Comparison of ENCODE assay signal across 13 cellular contexts in the genomic region with DNA sequence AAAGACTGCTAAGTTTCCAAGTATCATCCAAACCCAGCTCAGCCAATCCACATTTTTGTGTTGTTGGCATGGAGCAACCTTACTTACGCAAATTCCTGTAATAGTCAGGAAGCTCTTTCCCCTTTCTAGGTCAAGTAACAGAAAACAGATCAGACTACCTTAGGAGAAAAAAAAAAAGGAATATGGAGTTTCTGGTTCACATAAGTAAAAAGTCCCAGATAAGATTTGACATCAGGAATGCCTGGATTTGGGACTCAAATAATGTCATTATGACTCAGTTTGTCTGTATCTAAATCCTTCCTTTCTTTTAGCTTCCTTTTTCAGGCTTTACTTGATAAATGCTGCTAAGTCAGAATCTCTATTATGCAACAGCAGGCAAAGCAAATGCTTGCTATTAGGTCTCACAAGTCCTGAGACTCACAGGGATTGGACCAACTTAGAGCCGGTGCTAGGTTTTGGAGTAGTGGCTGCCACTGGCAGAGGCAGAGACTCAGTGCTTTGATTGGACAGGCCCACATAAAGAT. TPM values are rescaled to one million over a fixed set of nuclear protein-coding genes. Genes with fewer than 3 reads are reported as not detected.
DNase-seq lines count a peak whose midpoint lies in the region; ATAC-seq, FAIRE-seq and TF ChIP-seq lines count a peak whose summit lies in the region.
"Had no signal": no experiment of that assay in that cellular context is flagged by ENCODE, and none has a peak within 500 bp of the region (broad histone marks: within the 10 kb centered on the region; RNA-seq: fewer than 3 reads in every experiment).

No MANE protein-coding gene starts in this region.

- no peaks in the 10 kb centered on the region for H3K9me3 Mint-ChIP-seq in CD8-positive, alpha-beta memory T cell

- intact Hi-C loops in adrenal gland (cut with DNase I) = no loop called here
- intact Hi-C loops in heart right ventricle (cut with DNase I) = no loop called here
- intact Hi-C loops in sigmoid colon (cut with DNase I) = no loop called here

- ATAC-seq in heart right ventricle = peak; percentile 39 to 80 (median 72)

- no peak overlapping the region for H3K27ac ChIP-seq in CD8-positive, alpha-beta memory T cell (ENCODE audit: low read depth, low read length)
- H3K27ac ChIP-seq in adrenal gland (peak overlapping the region; percentile 73 to 96 (median 84)), heart right ventricle (peak overlapping the region; percentile 26 to 85 (median 62)), sigmoid colon (peak overlapping the region; percentile 38 to 66 (median 56))

- WGBS in adrenal gland, 4 donors = 0 to 11% (median 10%) methylated on average over 2 of the region's 2 CpGs
- WGBS in heart right ventricle, 2 donors = 51 to 60% methylated on average over 2 of the region's 2 CpGs
- 86 to 94% methylated on average over 2 of the region's 2 CpGs for WGBS in sigmoid colon, 2 donors

- POLR2A ChIA-PET in CD8-positive, alpha-beta memory T cell (lab: Charles Lee) = interaction anchor here (3.0 kb wide), 1 partner anchor 44 kb away, joined by 27 read pairs; a partner anchor contains a TSS

- TF ChIP-seq CTCF in adrenal gland (IDR thresholded peaks at IDR 0.05) (no peak), heart right ventricle (IDR thresholded peaks at IDR 0.05) (no peak), sigmoid colon (IDR thresholded peaks at IDR 0.05) (no peak)

- peak in 1 of 2 donors; percentile 26 for TF ChIP-seq POLR2A in adrenal gland (IDR thresholded peaks at IDR 0.05)
- TF ChIP-seq POLR2A in sigmoid colon (IDR thresholded peaks at IDR 0.05) = no peak
- TF ChIP-seq POLR2A in GM12892 (IDR thresholded peaks at IDR 0.05; ENCODE audit: low read depth, low read length) = no peak

- peak in 1 of 4 donors; percentile 10 for TF ChIP-seq EP300 in sigmoid colon (IDR thresholded peaks at IDR 0.05)

- H3K4me3 Mint-ChIP-seq in CD8-positive, alpha-beta memory T cell = peak overlapping the region in 2 of 7 donors; percentile 44 to 73

- H3K9me3 ChIP-seq in CD8-positive, alpha-beta memory T cell (ENCODE audit: low read length) = no peaks in the 10 kb centered on the region
- H3K9me3 ChIP-seq in adrenal gland (replicated peaks in 1 of 3) = no peaks in the 10 kb centered on the region
- peaks cover 0 to 4% (median 0%) of the 10 kb centered on the region in 11 donors for H3K9me3 ChIP-seq in heart right ventricle
- no peaks in the 10 kb centered on the region for H3K9me3 ChIP-seq in sigmoid colon

- peak overlapping the region; percentile 24 to 94 (median 72) for H3K27ac Mint-ChIP-seq in CD8-positive, alpha-beta memory T cell

- H3K36me3 ChIP-seq in CD8-positive, alpha-beta memory T cell (ENCODE audit: insufficient read depth, low read length) = no peaks in the 10 kb centered on the region
- no peaks in the 10 kb centered on the region for H3K36me3 ChIP-seq in adrenal gland (replicated peaks in 1 of 2)
- no peaks in the 10 kb centered on the region for H3K36me3 ChIP-seq in heart right ventricle
- H3K36me3 ChIP-seq in sigmoid colon = no peaks in the 10 kb centered on the region

- peaks cover 2 to 8% (median 3%) of the 10 kb centered on the region in 3 donors for H3K36me3 Mint-ChIP-seq in CD8-positive, alpha-beta memory T cell

- H3K4me3 ChIP-seq in CD8-positive, alpha-beta memory T cell (ENCODE audit: low read length) = no peak overlapping the region
- H3K4me3 ChIP-seq in adrenal gland (peak overlapping the region in 1 of 4 donors; percentile 23), heart right ventricle (no peak overlapping the region), sigmoid colon (no peak overlapping the region)

- H3K4me1 Mint-ChIP-seq in CD8-positive, alpha-beta memory T cell = peaks cover 51 to 84% (median 79%) of the 10 kb centered on the region in 3 donors

- FAIRE-seq in GM12892 (lab: Jason Lieb, UNC) (no peak), frontal cortex (lab: Jason Lieb, UNC) (no peak)
- FAIRE-seq: islet of Langerhans had no signal

- no peak for DNase-seq in CD8-positive, alpha-beta memory T cell
- DNase-seq in adrenal gland (peak in 6 of 7 donors; percentile 71 to 85 (median 78)), heart right ventricle (no peak), sigmoid colon (peak; percentile 72), GM12892 (ENCODE audit: insufficient read length) (no peak), frontal cortex (ENCODE audit: low spot score in 2 of 2) (no peak), SW 1271 (lab: John Stamatoyannopoulos, UW) (no peak), NCI-H1105 (lab: John Stamatoyannopoulos, UW) (no peak)
- DNase-seq: activated CD4-positive, alpha-beta T cell treated with anti-CD3 and anti-CD28 coated beads for 48 hours; amygdala; DMS53; stimulated activated CD4-positive, alpha-beta T cell treated with anti-CD3 and anti-CD28 coated beads, Interleukin-4, amount 100 ng/mL, for 1 hour had no signal

- no peaks in the 10 kb centered on the region for H3K27me3 ChIP-seq in CD8-positive, alpha-beta memory T cell (ENCODE audit: insufficient read depth, low read length, poor library complexity, severe bottlenecking)
- no peaks in the 10 kb centered on the region for H3K27me3 ChIP-seq in adrenal gland
- H3K27me3 ChIP-seq in heart right ventricle = no peaks in the 10 kb centered on the region
- H3K27me3 ChIP-seq in sigmoid colon = no peaks in the 10 kb centered on the region

- H3K4me1 ChIP-seq in CD8-positive, alpha-beta memory T cell (ENCODE audit: insufficient read depth, low read length) = peaks cover 36% of the 10 kb centered on the region
- H3K4me1 ChIP-seq in adrenal gland (replicated peaks in 1 of 2) (peaks cover 55 to 84% of the 10 kb centered on the region in 2 donors), heart right ventricle (peaks cover 9 to 81% (median 41%) of the 10 kb centered on the region in 9 donors), sigmoid colon (peaks cover 0 to 13% (median 11%) of the 10 kb centered on the region in 4 donors)

- H3K27me3 Mint-ChIP-seq in CD8-positive, alpha-beta memory T cell = no peaks in the 10 kb centered on the region

- CTCF ChIA-PET in CD8-positive, alpha-beta memory T cell (lab: Charles Lee) = interaction anchor here (0.8 to 2.7 kb wide), 7 partner anchors 10 to 121 kb away, joined by 3 to 17 read pairs (median 4); a partner anchor contains a TSS

RNA-seq across cellular contexts. Expression of a gene that starts 44.5 kb away (rescaled TPM):
- total RNA-seq in CD8-positive, alpha-beta memory T cell = 10 to 100 TPM; 54.7 to 62.5 TPM
- 38.3 TPM for polyA plus RNA-seq in CD8-positive, alpha-beta memory T cell
- total RNA-seq in adrenal gland (100 to 1,000 TPM in 4 of 8 donors, 10 to 100 TPM in 4; 51.2 to 180 (median 95.1) TPM), heart right ventricle (10 to 100 TPM in 7 of 10 donors, 1 to 10 TPM in 3; 6.2 to 21.3 (median 11.1) TPM), sigmoid colon (10 to 100 TPM; 21.3 to 28.6 (median 26.3) TPM), frontal cortex (27.3 TPM)
- polyA plus RNA-seq in adrenal gland (10 to 100 TPM; 24.5 to 77.9 (median 53.0) TPM), heart right ventricle (10 to 100 TPM in 1 of 2 donors, 1 to 10 TPM in 1; 4.2 to 10.2 TPM), sigmoid colon (10 to 100 TPM; 15.6 to 48.3 (median 39.6) TPM)
- 37.6 TPM for polyA plus RNA-seq in GM12892 (2012; ENCODE audit: missing spikeins)

Comparison
In these comparisons a context has a peak if more than half of its experiments do, and no peak if none do; other contexts are left out.
1. DNase-seq: peak in adrenal gland (6 of 7) and sigmoid colon (single experiment); none in CD8-positive, alpha-beta memory T cell (0 of 5), heart right ventricle (0 of 2), GM12892 (single experiment), frontal cortex (0 of 2), SW 1271 (0 of 2) and NCI-H1105 (single experiment).